Comparison of ENCODE assay signal across 13 cellular contexts in genomic region chrX:111129949-111130348, GRCh38. TPM values are rescaled to one million over a fixed set of nuclear protein-coding genes. Genes with fewer than 3 reads are reported as not detected.
DNase-seq lines count a peak whose midpoint lies in the region; ATAC-seq and TF ChIP-seq lines count a peak whose summit lies in the region.
"Had no signal": no experiment of that assay in that cellular context is flagged by ENCODE, and none has a peak within 500 bp of the region (broad histone marks: within the 10 kb centered on the region; RNA-seq: fewer than 3 reads in every experiment).

No MANE protein-coding gene starts in this region.

- H3K9me3 Mint-ChIP-seq in activated CD4-positive, alpha-beta memory T cell treated with anti-CD3 and anti-CD28 coated beads for 36 hours, result no peaks in the 10 kb centered on the region
- no peaks in the 10 kb centered on the region for H3K9me3 Mint-ChIP-seq in activated CD4-positive, alpha-beta memory T cell treated with anti-CD3 and anti-CD28 coated beads, Interleukin-2, amount 10 ng/mL, durations not matched to agents 7 days and 5 days
- no peaks in the 10 kb centered on the region for H3K9me3 Mint-ChIP-seq in stimulated activated naive CD8-positive, alpha-beta T cell treated with anti-CD3 and anti-CD28 coated beads, Interleukin-15, amount 100 ng/mL, for 72 hours
- no peaks in the 10 kb centered on the region for H3K9me3 Mint-ChIP-seq in Caco-2 (ENCODE audit: unreplicated experiment)
- H3K9me3 Mint-ChIP-seq: CD4-positive, alpha-beta T cell had no signal

- CTCF ChIA-PET in activated CD4-positive, alpha-beta memory T cell treated with anti-CD3 and anti-CD28 coated beads for 36 hours (lab: Charles Lee), result no interaction called here
- CTCF ChIA-PET in activated CD4-positive, alpha-beta memory T cell treated with anti-CD3 and anti-CD28 coated beads, Interleukin-2, amount 10 ng/mL, durations not matched to agents 7 days and 5 days (lab: Charles Lee), result no interaction called here
- CTCF ChIA-PET in Caco-2 (lab: Charles Lee), result no interaction called here

- no peaks in the 10 kb centered on the region for H3K27me3 Mint-ChIP-seq in activated CD4-positive, alpha-beta memory T cell treated with anti-CD3 and anti-CD28 coated beads for 36 hours
- no peaks in the 10 kb centered on the region for H3K27me3 Mint-ChIP-seq in activated CD4-positive, alpha-beta memory T cell treated with anti-CD3 and anti-CD28 coated beads, Interleukin-2, amount 10 ng/mL, durations not matched to agents 7 days and 5 days
- H3K27me3 Mint-ChIP-seq in stimulated activated naive CD8-positive, alpha-beta T cell treated with anti-CD3 and anti-CD28 coated beads, Interleukin-15, amount 100 ng/mL, for 72 hours, result no peaks in the 10 kb centered on the region
- peaks cover 6% of the 10 kb centered on the region for H3K27me3 Mint-ChIP-seq in Caco-2 (ENCODE audit: insufficient read depth, unreplicated experiment)
- H3K27me3 Mint-ChIP-seq: B cell; CD4-positive, alpha-beta T cell had no signal

- H3K4me1 Mint-ChIP-seq in activated CD4-positive, alpha-beta memory T cell treated with anti-CD3 and anti-CD28 coated beads for 36 hours (ENCODE audit: low read depth), result peaks cover 17% of the 10 kb centered on the region
- peaks cover 24% of the 10 kb centered on the region for H3K4me1 Mint-ChIP-seq in activated CD4-positive, alpha-beta memory T cell treated with anti-CD3 and anti-CD28 coated beads, Interleukin-2, amount 10 ng/mL, durations not matched to agents 7 days and 5 days
- H3K4me1 Mint-ChIP-seq in stimulated activated naive CD8-positive, alpha-beta T cell treated with anti-CD3 and anti-CD28 coated beads, Interleukin-15, amount 100 ng/mL, for 72 hours, result peaks cover 10% of the 10 kb centered on the region
- no peaks in the 10 kb centered on the region for H3K4me1 Mint-ChIP-seq in Caco-2 (ENCODE audit: low read depth, unreplicated experiment)
- H3K4me1 Mint-ChIP-seq: B cell had no signal

- no peak overlapping the region for H3K4me3 Mint-ChIP-seq in activated CD4-positive, alpha-beta memory T cell treated with anti-CD3 and anti-CD28 coated beads for 36 hours
- no peak overlapping the region for H3K4me3 Mint-ChIP-seq in activated CD4-positive, alpha-beta memory T cell treated with anti-CD3 and anti-CD28 coated beads, Interleukin-2, amount 10 ng/mL, durations not matched to agents 7 days and 5 days
- H3K4me3 Mint-ChIP-seq in stimulated activated naive CD8-positive, alpha-beta T cell treated with anti-CD3 and anti-CD28 coated beads, Interleukin-15, amount 100 ng/mL, for 72 hours, result no peak overlapping the region
- no peak overlapping the region for H3K4me3 Mint-ChIP-seq in Caco-2 (ENCODE audit: unreplicated experiment)
- H3K4me3 Mint-ChIP-seq: B cell; CD4-positive, alpha-beta T cell had no signal

- H3K36me3 Mint-ChIP-seq in activated CD4-positive, alpha-beta memory T cell treated with anti-CD3 and anti-CD28 coated beads for 36 hours, result no peaks in the 10 kb centered on the region
- H3K36me3 Mint-ChIP-seq in activated CD4-positive, alpha-beta memory T cell treated with anti-CD3 and anti-CD28 coated beads, Interleukin-2, amount 10 ng/mL, durations not matched to agents 7 days and 5 days (ENCODE audit: low read depth), result no peaks in the 10 kb centered on the region
- no peaks in the 10 kb centered on the region for H3K36me3 Mint-ChIP-seq in Caco-2 (ENCODE audit: insufficient read depth, unreplicated experiment)

- no TSS peak for BruUV-seq in Caco-2 (replicated peaks; lab: Mats Ljungman, UMichigan)

- DNase-seq in activated CD4-positive, alpha-beta memory T cell treated with anti-CD3 and anti-CD28 coated beads for 36 hours, result peak; percentile 8
- no peak for DNase-seq in activated CD4-positive, alpha-beta memory T cell treated with anti-CD3 and anti-CD28 coated beads, Interleukin-2, amount 10 ng/mL, durations not matched to agents 7 days and 5 days
- DNase-seq in stimulated activated naive CD8-positive, alpha-beta T cell treated with anti-CD3 and anti-CD28 coated beads, Interleukin-15, amount 100 ng/mL, for 72 hours, result no peak
- no peak for DNase-seq in stimulated activated naive CD8-positive, alpha-beta T cell treated with anti-CD3 and anti-CD28 coated beads, Interleukin-15, Interleukin-2, amounts not matched to agents 100 U/mL and 50 U/mL, for 24 hours
- DNase-seq in iris pigment epithelial cell (ENCODE audit: low read depth) (peak; percentile 1), dorsolateral prefrontal cortex (no peak), Caco-2 (no peak)
- DNase-seq: C1 segment of cervical spinal cord; CD4-positive, alpha-beta T cell; DMS79; GM23248 had no signal

- ATAC-seq in stimulated activated naive CD8-positive, alpha-beta T cell treated with anti-CD3 and anti-CD28 coated beads, Interleukin-15, amount 100 ng/mL, for 72 hours, result peak; percentile 57
- ATAC-seq in stimulated activated naive CD8-positive, alpha-beta T cell treated with anti-CD3 and anti-CD28 coated beads, Interleukin-15, Interleukin-2, amounts not matched to agents 100 U/mL and 50 U/mL, for 24 hours, result no peak

- H3K27ac Mint-ChIP-seq in activated CD4-positive, alpha-beta memory T cell treated with anti-CD3 and anti-CD28 coated beads for 36 hours, result no peak overlapping the region
- H3K27ac Mint-ChIP-seq in activated CD4-positive, alpha-beta memory T cell treated with anti-CD3 and anti-CD28 coated beads, Interleukin-2, amount 10 ng/mL, durations not matched to agents 7 days and 5 days, result no peak overlapping the region
- no peak overlapping the region for H3K27ac Mint-ChIP-seq in stimulated activated naive CD8-positive, alpha-beta T cell treated with anti-CD3 and anti-CD28 coated beads, Interleukin-15, amount 100 ng/mL, for 72 hours
- no peak overlapping the region for H3K27ac Mint-ChIP-seq in Caco-2 (ENCODE audit: unreplicated experiment)
- H3K27ac Mint-ChIP-seq: B cell; CD4-positive, alpha-beta T cell had no signal

- TF ChIP-seq CTCF in dorsolateral prefrontal cortex (IDR thresholded peaks at IDR 0.05 in 54 of 56, conservative IDR thresholded peaks at IDR 0.05 in 2 of 56; ENCODE audit: low read depth in 1 of 56, partially characterized antibody in 56 of 56) (no peak), Caco-2 (IDR thresholded peaks at IDR 0.05; ENCODE audit: insufficient read depth in 1 of 2, low read depth in 1 of 2, low read length in 1 of 2, severe bottlenecking in 1 of 2, unreplicated experiment in 1 of 2) (no peak)

- no peak overlapping the region for H3K27ac ChIP-seq in dorsolateral prefrontal cortex
- H3K27ac ChIP-seq: GM23248 had no signal

- H3K27me3 ChIP-seq in dorsolateral prefrontal cortex (peaks cover 0 to 90% (median 31%) of the 10 kb centered on the region in 45 donors), Caco-2 (replicated peaks; ENCODE audit: control insufficient read depth, insufficient read depth, low read length) (no peaks in the 10 kb centered on the region)

- POLR2A ChIA-PET in activated CD4-positive, alpha-beta memory T cell treated with anti-CD3 and anti-CD28 coated beads for 36 hours (lab: Charles Lee), result no interaction called here
- POLR2A ChIA-PET in activated CD4-positive, alpha-beta memory T cell treated with anti-CD3 and anti-CD28 coated beads, Interleukin-2, amount 10 ng/mL, durations not matched to agents 7 days and 5 days (lab: Charles Lee), result no interaction called here
- POLR2A ChIA-PET in Caco-2 (lab: Charles Lee), result no interaction called here

- H3K9me3 ChIP-seq in Caco-2, result no peaks in the 10 kb centered on the region

- no peaks in the 10 kb centered on the region for H3K4me1 ChIP-seq in Caco-2

- H3K36me3 ChIP-seq in Caco-2 (ENCODE audit: control insufficient read depth, insufficient read depth, low read length), result no peaks in the 10 kb centered on the region

- intact Hi-C loops in activated CD4-positive, alpha-beta memory T cell treated with anti-CD3 and anti-CD28 coated beads for 36 hours (cut with micrococcal nuclease), result no loop called here
- intact Hi-C loops in dorsolateral prefrontal cortex (cut with DNase I) (no loop called here), Caco-2 (cut with micrococcal nuclease; ENCODE audit: unreplicated experiment) (no loop called here)

- H3K4me3 ChIP-seq in dorsolateral prefrontal cortex (no peak overlapping the region), Caco-2 (ENCODE audit: low read depth, low read length) (no peak overlapping the region)
- H3K4me3 ChIP-seq: GM23248 had no signal

RNA-seq across cellular contexts. Expression of gene PAK3, which starts 34.0 kb away (rescaled TPM):
- 1 to 10 TPM; 1.3 to 1.5 TPM for total RNA-seq in activated CD4-positive, alpha-beta memory T cell treated with anti-CD3 and anti-CD28 coated beads for 36 hours
- total RNA-seq in activated CD4-positive, alpha-beta memory T cell treated with anti-CD3 and anti-CD28 coated beads, Interleukin-2, amount 10 ng/mL, durations not matched to agents 7 days and 5 days, result 1 to 10 TPM; 1.4 to 2.0 TPM
- 100 to 1,000 TPM in 29 of 120 experiments, 10 to 100 TPM in 91; 30.4 to 141 (median 89.7) TPM for total RNA-seq in dorsolateral prefrontal cortex
- not detected in 2 replicates for total RNA-seq in Caco-2 (2022)
- total RNA-seq: A172, GM23248 had no signal

Comparison
In these comparisons a context has a peak if more than half of its experiments do, and no peak if none do; other contexts are left out.
1. DNase-seq: peak in activated CD4-positive, alpha-beta memory T cell treated with anti-CD3 and anti-CD28 coated beads for 36 hours (single experiment) and iris pigment epithelial cell (single experiment); none in activated CD4-positive, alpha-beta memory T cell treated with anti-CD3 and anti-CD28 coated beads, Interleukin-2, amount 10 ng/mL, durations not matched to agents 7 days and 5 days (single experiment), stimulated activated naive CD8-positive, alpha-beta T cell treated with anti-CD3 and anti-CD28 coated beads, Interleukin-15, amount 100 ng/mL, for 72 hours (0 of 2), stimulated activated naive CD8-positive, alpha-beta T cell treated with anti-CD3 and anti-CD28 coated beads, Interleukin-15, Interleukin-2, amounts not matched to agents 100 U/mL and 50 U/mL, for 24 hours (single experiment), dorsolateral prefrontal cortex (0 of 10) and Caco-2 (0 of 2).
2. RNA of gene PAK3, which starts 34.0 kb away (total RNA-seq): 30.4 to 141 TPM in dorsolateral prefrontal cortex; 1.4 to 2.0 TPM in activated CD4-positive, alpha-beta memory T cell treated with anti-CD3 and anti-CD28 coated beads, Interleukin-2, amount 10 ng/mL, durations not matched to agents 7 days and 5 days, 1.3 to 1.5 TPM in activated CD4-positive, alpha-beta memory T cell treated with anti-CD3 and anti-CD28 coated beads for 36 hours and not detected in Caco-2; every median in the first group is over 10 times any median in the second.